ENCODE assay signal across 1 cellular context in the genomic region with DNA sequence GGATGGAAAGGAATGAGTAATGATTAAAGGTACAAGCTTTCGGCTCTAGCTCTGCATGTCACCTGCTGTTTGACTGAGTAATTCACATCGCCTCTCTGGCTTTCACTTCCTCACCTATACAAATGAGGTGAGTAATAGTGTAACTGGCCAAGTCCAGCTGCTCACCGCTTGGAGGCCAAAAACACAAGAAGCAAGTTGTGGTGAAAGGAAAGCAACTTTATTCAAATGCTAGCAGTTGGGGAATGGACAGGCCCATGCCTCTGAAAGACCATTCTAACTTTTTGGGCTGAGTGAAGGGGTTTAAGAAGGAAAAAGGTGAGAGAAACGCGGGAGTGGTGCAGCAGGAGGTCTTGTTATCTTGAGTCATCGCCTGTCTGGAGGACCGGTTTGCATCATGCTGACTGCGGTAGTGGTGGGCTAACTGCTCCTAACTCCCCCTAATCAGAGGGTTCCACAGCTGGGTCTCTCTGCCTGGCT.
TF ChIP-seq lines count a peak whose summit lies in the region.

No MANE protein-coding gene starts in this region.

TF ChIP-seq in GM12878, 131 proteins besides CTCF, POLR2A, EP300 and RAD21 (continued from another document and continues in another):
- TF ChIP-seq, protein P1, sequence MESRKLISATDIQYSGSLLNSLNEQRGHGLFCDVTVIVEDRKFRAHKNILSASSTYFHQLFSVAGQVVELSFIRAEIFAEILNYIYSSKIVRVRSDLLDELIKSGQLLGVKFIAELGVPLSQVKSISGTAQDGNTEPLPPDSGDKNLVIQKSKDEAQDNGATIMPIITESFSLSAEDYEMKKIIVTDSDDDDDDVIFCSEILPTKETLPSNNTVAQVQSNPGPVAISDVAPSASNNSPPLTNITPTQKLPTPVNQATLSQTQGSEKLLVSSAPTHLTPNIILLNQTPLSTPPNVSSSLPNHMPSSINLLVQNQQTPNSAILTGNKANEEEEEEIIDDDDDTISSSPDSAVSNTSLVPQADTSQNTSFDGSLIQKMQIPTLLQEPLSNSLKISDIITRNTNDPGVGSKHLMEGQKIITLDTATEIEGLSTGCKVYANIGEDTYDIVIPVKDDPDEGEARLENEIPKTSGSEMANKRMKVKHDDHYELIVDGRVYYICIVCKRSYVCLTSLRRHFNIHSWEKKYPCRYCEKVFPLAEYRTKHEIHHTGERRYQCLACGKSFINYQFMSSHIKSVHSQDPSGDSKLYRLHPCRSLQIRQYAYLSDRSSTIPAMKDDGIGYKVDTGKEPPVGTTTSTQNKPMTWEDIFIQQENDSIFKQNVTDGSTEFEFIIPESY (IDR thresholded peaks at IDR 0.05), result no peak
- TF ChIP-seq, protein P2, sequence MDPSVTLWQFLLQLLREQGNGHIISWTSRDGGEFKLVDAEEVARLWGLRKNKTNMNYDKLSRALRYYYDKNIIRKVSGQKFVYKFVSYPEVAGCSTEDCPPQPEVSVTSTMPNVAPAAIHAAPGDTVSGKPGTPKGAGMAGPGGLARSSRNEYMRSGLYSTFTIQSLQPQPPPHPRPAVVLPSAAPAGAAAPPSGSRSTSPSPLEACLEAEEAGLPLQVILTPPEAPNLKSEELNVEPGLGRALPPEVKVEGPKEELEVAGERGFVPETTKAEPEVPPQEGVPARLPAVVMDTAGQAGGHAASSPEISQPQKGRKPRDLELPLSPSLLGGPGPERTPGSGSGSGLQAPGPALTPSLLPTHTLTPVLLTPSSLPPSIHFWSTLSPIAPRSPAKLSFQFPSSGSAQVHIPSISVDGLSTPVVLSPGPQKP (IDR thresholded peaks at IDR 0.05; ENCODE audit: low read depth, low read length), result no peak
- TF ChIP-seq TCF3 (IDR thresholded peaks at IDR 0.05; ENCODE audit: borderline replicate concordance, insufficient read depth, low read depth, low read length) (peak; percentile 99), STAT3 (IDR thresholded peaks at IDR 0.05; ENCODE audit: low read depth, low read length) (peak; percentile 71; the same call in 1 of the 2 replicates), MYC (IDR thresholded peaks at IDR 0.05; ENCODE audit: insufficient read depth, insufficient read length, insufficient replicate concordance, low read length, severe bottlenecking) (no peak), SUPT20H (IDR thresholded peaks at IDR 0.05; ENCODE audit: borderline replicate concordance, control insufficient read depth, low read depth, low read length) (no peak), CHD2 (IDR thresholded peaks at IDR 0.05; ENCODE audit: borderline replicate concordance, low read depth, low read length) (peak; percentile 87), RCOR1 (conservative IDR thresholded peaks at IDR 0.05; ENCODE audit: low read depth, low read length) (peak; percentile 97), FOXK2 (IDR thresholded peaks at IDR 0.05) (no peak), CREB1 (IDR thresholded peaks at IDR 0.05; ENCODE audit: low read depth) (peak; percentile 66), PAX5 (IDR thresholded peaks at IDR 0.05; ENCODE audit: borderline replicate concordance, low read depth, low read length) (peak; percentile 96), CBX3 (IDR thresholded peaks at IDR 0.05; ENCODE audit: borderline replicate concordance, low read depth) (no peak), BRCA1 (IDR thresholded peaks at IDR 0.05; ENCODE audit: low read depth, low read length) (no peak), MYB (IDR thresholded peaks at IDR 0.05; ENCODE audit: borderline replicate concordance, low read depth, low read length) (no peak), BACH1 (IDR thresholded peaks at IDR 0.05; ENCODE audit: borderline replicate concordance) (peak; percentile 98; the same call in 1 of the 2 replicates), PML (IDR thresholded peaks at IDR 0.05; ENCODE audit: low read length) (peak; percentile 90), ZNF217 (IDR thresholded peaks at IDR 0.05) (peak; percentile 97), TCF12 (IDR thresholded peaks at IDR 0.05; ENCODE audit: low read depth, low read length) (peak; percentile 100), RELA (IDR thresholded peaks at IDR 0.05; ENCODE audit: borderline replicate concordance, partially characterized antibody) (no peak), IKZF1 (conservative IDR thresholded peaks at IDR 0.05) (peak; percentile 97), EGR1 (IDR thresholded peaks at IDR 0.05; ENCODE audit: borderline replicate concordance in 1 of 2, low read depth in 2 of 2, low read length in 2 of 2) (0 out of 3 replicates have a peak, but pooled peaks of 1 of the 2 experiments have one; percentile 23), ZBED1 (IDR thresholded peaks at IDR 0.05; ENCODE audit: borderline replicate concordance) (peak; percentile 61; the same call in 1 of the 2 replicates), SPI1 (IDR thresholded peaks at IDR 0.05; ENCODE audit: borderline replicate concordance, insufficient read depth, low read depth, low read length) (peak; percentile 100), MTA3 (IDR thresholded peaks at IDR 0.05; ENCODE audit: borderline replicate concordance, low read length) (peak; percentile 93; the same call in 1 of the 2 replicates), SREBF1 (IDR thresholded peaks at IDR 0.05; ENCODE audit: low read length) (peak; percentile 84), SIX5 (IDR thresholded peaks at IDR 0.05; ENCODE audit: low read depth, low read length, severe bottlenecking) (no peak), MTA2 (IDR thresholded peaks at IDR 0.05; ENCODE audit: low read depth) (peak; percentile 94)
- TF ChIP-seq, protein P3, sequence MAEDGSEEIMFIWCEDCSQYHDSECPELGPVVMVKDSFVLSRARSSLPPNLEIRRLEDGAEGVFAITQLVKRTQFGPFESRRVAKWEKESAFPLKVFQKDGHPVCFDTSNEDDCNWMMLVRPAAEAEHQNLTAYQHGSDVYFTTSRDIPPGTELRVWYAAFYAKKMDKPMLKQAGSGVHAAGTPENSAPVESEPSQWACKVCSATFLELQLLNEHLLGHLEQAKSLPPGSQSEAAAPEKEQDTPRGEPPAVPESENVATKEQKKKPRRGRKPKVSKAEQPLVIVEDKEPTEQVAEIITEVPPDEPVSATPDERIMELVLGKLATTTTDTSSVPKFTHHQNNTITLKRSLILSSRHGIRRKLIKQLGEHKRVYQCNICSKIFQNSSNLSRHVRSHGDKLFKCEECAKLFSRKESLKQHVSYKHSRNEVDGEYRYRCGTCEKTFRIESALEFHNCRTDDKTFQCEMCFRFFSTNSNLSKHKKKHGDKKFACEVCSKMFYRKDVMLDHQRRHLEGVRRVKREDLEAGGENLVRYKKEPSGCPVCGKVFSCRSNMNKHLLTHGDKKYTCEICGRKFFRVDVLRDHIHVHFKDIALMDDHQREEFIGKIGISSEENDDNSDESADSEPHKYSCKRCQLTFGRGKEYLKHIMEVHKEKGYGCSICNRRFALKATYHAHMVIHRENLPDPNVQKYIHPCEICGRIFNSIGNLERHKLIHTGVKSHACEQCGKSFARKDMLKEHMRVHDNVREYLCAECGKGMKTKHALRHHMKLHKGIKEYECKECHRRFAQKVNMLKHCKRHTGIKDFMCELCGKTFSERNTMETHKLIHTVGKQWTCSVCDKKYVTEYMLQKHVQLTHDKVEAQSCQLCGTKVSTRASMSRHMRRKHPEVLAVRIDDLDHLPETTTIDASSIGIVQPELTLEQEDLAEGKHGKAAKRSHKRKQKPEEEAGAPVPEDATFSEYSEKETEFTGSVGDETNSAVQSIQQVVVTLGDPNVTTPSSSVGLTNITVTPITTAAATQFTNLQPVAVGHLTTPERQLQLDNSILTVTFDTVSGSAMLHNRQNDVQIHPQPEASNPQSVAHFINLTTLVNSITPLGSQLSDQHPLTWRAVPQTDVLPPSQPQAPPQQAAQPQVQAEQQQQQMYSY (CRISPR knock-in tag; IDR thresholded peaks at IDR 0.05), result no peak
- TF ChIP-seq, protein P4, sequence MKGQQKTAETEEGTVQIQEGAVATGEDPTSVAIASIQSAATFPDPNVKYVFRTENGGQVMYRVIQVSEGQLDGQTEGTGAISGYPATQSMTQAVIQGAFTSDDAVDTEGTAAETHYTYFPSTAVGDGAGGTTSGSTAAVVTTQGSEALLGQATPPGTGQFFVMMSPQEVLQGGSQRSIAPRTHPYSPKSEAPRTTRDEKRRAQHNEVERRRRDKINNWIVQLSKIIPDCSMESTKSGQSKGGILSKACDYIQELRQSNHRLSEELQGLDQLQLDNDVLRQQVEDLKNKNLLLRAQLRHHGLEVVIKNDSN (IDR thresholded peaks at IDR 0.05; ENCODE audit: borderline replicate concordance, extremely low read length, insufficient read depth, low read depth, low read length), result no peak
- TF ChIP-seq, protein P5, sequence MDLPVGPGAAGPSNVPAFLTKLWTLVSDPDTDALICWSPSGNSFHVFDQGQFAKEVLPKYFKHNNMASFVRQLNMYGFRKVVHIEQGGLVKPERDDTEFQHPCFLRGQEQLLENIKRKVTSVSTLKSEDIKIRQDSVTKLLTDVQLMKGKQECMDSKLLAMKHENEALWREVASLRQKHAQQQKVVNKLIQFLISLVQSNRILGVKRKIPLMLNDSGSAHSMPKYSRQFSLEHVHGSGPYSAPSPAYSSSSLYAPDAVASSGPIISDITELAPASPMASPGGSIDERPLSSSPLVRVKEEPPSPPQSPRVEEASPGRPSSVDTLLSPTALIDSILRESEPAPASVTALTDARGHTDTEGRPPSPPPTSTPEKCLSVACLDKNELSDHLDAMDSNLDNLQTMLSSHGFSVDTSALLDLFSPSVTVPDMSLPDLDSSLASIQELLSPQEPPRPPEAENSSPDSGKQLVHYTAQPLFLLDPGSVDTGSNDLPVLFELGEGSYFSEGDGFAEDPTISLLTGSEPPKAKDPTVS (IDR thresholded peaks at IDR 0.05; ENCODE audit: low read depth, low read length), result no peak
- TF ChIP-seq, protein P6, sequence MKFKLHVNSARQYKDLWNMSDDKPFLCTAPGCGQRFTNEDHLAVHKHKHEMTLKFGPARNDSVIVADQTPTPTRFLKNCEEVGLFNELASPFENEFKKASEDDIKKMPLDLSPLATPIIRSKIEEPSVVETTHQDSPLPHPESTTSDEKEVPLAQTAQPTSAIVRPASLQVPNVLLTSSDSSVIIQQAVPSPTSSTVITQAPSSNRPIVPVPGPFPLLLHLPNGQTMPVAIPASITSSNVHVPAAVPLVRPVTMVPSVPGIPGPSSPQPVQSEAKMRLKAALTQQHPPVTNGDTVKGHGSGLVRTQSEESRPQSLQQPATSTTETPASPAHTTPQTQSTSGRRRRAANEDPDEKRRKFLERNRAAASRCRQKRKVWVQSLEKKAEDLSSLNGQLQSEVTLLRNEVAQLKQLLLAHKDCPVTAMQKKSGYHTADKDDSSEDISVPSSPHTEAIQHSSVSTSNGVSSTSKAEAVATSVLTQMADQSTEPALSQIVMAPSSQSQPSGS (IDR thresholded peaks at IDR 0.05; ENCODE audit: low read length), result peak; percentile 93
- TF ChIP-seq, protein P7, sequence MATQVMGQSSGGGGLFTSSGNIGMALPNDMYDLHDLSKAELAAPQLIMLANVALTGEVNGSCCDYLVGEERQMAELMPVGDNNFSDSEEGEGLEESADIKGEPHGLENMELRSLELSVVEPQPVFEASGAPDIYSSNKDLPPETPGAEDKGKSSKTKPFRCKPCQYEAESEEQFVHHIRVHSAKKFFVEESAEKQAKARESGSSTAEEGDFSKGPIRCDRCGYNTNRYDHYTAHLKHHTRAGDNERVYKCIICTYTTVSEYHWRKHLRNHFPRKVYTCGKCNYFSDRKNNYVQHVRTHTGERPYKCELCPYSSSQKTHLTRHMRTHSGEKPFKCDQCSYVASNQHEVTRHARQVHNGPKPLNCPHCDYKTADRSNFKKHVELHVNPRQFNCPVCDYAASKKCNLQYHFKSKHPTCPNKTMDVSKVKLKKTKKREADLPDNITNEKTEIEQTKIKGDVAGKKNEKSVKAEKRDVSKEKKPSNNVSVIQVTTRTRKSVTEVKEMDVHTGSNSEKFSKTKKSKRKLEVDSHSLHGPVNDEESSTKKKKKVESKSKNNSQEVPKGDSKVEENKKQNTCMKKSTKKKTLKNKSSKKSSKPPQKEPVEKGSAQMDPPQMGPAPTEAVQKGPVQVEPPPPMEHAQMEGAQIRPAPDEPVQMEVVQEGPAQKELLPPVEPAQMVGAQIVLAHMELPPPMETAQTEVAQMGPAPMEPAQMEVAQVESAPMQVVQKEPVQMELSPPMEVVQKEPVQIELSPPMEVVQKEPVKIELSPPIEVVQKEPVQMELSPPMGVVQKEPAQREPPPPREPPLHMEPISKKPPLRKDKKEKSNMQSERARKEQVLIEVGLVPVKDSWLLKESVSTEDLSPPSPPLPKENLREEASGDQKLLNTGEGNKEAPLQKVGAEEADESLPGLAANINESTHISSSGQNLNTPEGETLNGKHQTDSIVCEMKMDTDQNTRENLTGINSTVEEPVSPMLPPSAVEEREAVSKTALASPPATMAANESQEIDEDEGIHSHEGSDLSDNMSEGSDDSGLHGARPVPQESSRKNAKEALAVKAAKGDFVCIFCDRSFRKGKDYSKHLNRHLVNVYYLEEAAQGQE (IDR thresholded peaks at IDR 0.05; ENCODE audit: low read depth, low read length), result no peak
- TF ChIP-seq, protein P8, sequence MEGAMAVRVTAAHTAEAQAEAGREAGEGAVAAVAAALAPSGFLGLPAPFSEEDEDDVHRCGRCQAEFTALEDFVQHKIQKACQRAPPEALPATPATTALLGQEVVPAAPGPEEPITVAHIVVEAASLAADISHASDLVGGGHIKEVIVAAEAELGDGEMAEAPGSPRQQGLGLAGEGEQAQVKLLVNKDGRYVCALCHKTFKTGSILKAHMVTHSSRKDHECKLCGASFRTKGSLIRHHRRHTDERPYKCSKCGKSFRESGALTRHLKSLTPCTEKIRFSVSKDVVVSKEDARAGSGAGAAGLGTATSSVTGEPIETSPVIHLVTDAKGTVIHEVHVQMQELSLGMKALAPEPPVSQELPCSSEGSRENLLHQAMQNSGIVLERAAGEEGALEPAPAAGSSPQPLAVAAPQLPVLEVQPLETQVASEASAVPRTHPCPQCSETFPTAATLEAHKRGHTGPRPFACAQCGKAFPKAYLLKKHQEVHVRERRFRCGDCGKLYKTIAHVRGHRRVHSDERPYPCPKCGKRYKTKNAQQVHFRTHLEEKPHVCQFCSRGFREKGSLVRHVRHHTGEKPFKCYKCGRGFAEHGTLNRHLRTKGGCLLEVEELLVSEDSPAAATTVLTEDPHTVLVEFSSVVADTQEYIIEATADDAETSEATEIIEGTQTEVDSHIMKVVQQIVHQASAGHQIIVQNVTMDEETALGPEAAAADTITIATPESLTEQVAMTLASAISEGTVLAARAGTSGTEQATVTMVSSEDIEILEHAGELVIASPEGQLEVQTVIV (IDR thresholded peaks at IDR 0.05; ENCODE audit: borderline replicate concordance, partially characterized antibody), result no peak
- TF ChIP-seq, protein P9, sequence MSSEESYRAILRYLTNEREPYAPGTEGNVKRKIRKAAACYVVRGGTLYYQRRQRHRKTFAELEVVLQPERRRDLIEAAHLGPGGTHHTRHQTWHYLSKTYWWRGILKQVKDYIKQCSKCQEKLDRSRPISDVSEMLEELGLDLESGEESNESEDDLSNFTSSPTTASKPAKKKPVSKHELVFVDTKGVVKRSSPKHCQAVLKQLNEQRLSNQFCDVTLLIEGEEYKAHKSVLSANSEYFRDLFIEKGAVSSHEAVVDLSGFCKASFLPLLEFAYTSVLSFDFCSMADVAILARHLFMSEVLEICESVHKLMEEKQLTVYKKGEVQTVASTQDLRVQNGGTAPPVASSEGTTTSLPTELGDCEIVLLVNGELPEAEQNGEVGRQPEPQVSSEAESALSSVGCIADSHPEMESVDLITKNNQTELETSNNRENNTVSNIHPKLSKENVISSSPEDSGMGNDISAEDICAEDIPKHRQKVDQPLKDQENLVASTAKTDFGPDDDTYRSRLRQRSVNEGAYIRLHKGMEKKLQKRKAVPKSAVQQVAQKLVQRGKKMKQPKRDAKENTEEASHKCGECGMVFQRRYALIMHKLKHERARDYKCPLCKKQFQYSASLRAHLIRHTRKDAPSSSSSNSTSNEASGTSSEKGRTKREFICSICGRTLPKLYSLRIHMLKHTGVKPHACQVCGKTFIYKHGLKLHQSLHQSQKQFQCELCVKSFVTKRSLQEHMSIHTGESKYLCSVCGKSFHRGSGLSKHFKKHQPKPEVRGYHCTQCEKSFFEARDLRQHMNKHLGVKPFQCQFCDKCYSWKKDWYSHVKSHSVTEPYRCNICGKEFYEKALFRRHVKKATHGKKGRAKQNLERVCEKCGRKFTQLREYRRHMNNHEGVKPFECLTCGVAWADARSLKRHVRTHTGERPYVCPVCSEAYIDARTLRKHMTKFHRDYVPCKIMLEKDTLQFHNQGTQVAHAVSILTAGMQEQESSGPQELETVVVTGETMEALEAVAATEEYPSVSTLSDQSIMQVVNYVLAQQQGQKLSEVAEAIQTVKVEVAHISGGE (CRISPR knock-in tag; IDR thresholded peaks at IDR 0.05), result no peak
